30 cellular contexts compared by ENCODE assay signal in the genomic region with DNA sequence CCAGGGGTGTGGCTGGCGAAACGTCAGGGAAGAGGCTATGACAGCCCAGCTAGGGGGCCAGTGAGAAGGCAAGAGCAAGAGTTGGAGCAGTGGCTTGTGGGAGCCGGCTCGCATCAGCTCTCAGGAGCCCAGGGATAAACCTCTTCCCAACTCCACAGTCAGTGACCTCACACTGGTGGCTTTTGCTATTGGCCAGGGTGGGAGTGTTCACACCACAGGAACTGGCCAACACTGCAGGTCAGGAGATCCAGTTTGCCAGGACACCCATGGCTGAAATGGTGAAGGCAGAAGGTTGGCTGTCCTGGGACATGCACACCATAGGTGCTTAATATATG. TPM values are rescaled to one million over a fixed set of nuclear protein-coding genes. Genes with fewer than 3 reads are reported as not detected.
DNase-seq lines count a peak whose midpoint lies in the region; ATAC-seq and TF ChIP-seq lines count a peak whose summit lies in the region.
"Had no signal": no experiment of that assay in that cellular context is flagged by ENCODE, and none has a peak within 500 bp of the region (broad histone marks: within the 10 kb centered on the region; RNA-seq: fewer than 3 reads in every experiment).

No MANE protein-coding gene starts in this region.

- H3K9me3 Mint-ChIP-seq in glutamatergic neuron (ENCODE audit: unreplicated experiment): peaks cover 3% of the 10 kb centered on the region
- H3K9me3 Mint-ChIP-seq in activated CD4-positive, alpha-beta memory T cell treated with anti-CD3 and anti-CD28 coated beads for 36 hours: no peaks in the 10 kb centered on the region
- H3K9me3 Mint-ChIP-seq: activated CD8-positive, alpha-beta T cell treated with anti-CD3 and anti-CD28 coated beads for 36 hours; activated T-helper 2 cell treated with anti-CD3 and anti-CD28 coated beads, Interferon-gamma antibody, Interleukin-2, Interleukin-4, amounts not matched to agents 10 μg/mL and 5 μg/mL and 100 μg/mL, durations not matched to agents 14 hours and 24 hours and 36 hours; CD14-positive monocyte; HFFc6 had no signal

- H3K27me3 ChIP-seq in IMR-90 (ENCODE audit: control insufficient read depth, insufficient read depth, low read length) (peaks cover 1% of the 10 kb centered on the region; the same call in 1 of the 2 replicates), sigmoid colon (no peaks in the 10 kb centered on the region), thyroid gland (no peaks in the 10 kb centered on the region), upper lobe of left lung (no peaks in the 10 kb centered on the region)
- H3K27me3 ChIP-seq: ascending aorta, colonic mucosa, transverse colon had no signal

- no peak for TF ChIP-seq EP300 in sigmoid colon (IDR thresholded peaks at IDR 0.05)
- TF ChIP-seq EP300 in upper lobe of left lung (IDR thresholded peaks at IDR 0.05): no peak

- H3K18ac ChIP-seq in IMR-90 (ENCODE audit: low read depth, low read length): no peak overlapping the region

- H3K27ac ChIP-seq in IMR-90 (ENCODE audit: insufficient read depth, low read length) (no peak overlapping the region), sigmoid colon (no peak overlapping the region), thyroid gland (no peak overlapping the region), upper lobe of left lung (no peak overlapping the region)
- H3K27ac ChIP-seq: 22Rv1, ascending aorta, colonic mucosa, PC-9, prostate gland, transverse colon had no signal

- H2AK5ac ChIP-seq in IMR-90 (ENCODE audit: low read depth, low read length): no peak overlapping the region

- no peak overlapping the region for H2BK15ac ChIP-seq in IMR-90 (ENCODE audit: low read depth, low read length)

- H3K36me3 Mint-ChIP-seq in glutamatergic neuron (ENCODE audit: unreplicated experiment): no peaks in the 10 kb centered on the region
- no peaks in the 10 kb centered on the region for H3K36me3 Mint-ChIP-seq in activated CD4-positive, alpha-beta memory T cell treated with anti-CD3 and anti-CD28 coated beads for 36 hours
- H3K36me3 Mint-ChIP-seq: CD14-positive monocyte had no signal

- H3K4me3 ChIP-seq in IMR-90 (ENCODE audit: insufficient read depth, low read depth, low read length) (no peak overlapping the region), sigmoid colon (no peak overlapping the region), thyroid gland (replicated peaks in 1 of 3) (no peak overlapping the region), upper lobe of left lung (no peak overlapping the region)
- H3K4me3 ChIP-seq: ascending aorta, colonic mucosa, PC-9, prostate gland, transverse colon had no signal

- peak overlapping the region; percentile 72 for H2AK9ac ChIP-seq in IMR-90 (replicated peaks; ENCODE audit: low read depth, low read length, poor library complexity)

- H3K4me1 ChIP-seq in IMR-90 (ENCODE audit: control insufficient read depth, insufficient read depth, low read length): peaks cover 5% of the 10 kb centered on the region; the same call in 1 of the 2 replicates
- peaks cover 0 to 11% (median 9%) of the 10 kb centered on the region in 4 donors for H3K4me1 ChIP-seq in sigmoid colon
- peaks cover 12 to 14% of the 10 kb centered on the region in 2 donors for H3K4me1 ChIP-seq in thyroid gland
- peaks cover 0 to 11% (median 7%) of the 10 kb centered on the region in 4 donors for H3K4me1 ChIP-seq in upper lobe of left lung
- H3K4me1 ChIP-seq: ascending aorta, colonic mucosa, prostate gland had no signal

- H4K8ac ChIP-seq in IMR-90 (ENCODE audit: low read depth in 2 of 2, low read length in 2 of 2): no peak overlapping the region

- dilution Hi-C loops in IMR-90 (cut with HindIII; ENCODE audit: low sequenced_read_pairs, unreplicated experiment): no loop called here

- peaks cover 11% of the 10 kb centered on the region for H3K27me3 Mint-ChIP-seq in glutamatergic neuron (ENCODE audit: unreplicated experiment)
- no peaks in the 10 kb centered on the region for H3K27me3 Mint-ChIP-seq in activated CD4-positive, alpha-beta memory T cell treated with anti-CD3 and anti-CD28 coated beads for 36 hours
- H3K27me3 Mint-ChIP-seq: activated CD8-positive, alpha-beta T cell treated with anti-CD3 and anti-CD28 coated beads for 36 hours had no signal

- H3K9me1 ChIP-seq in IMR-90 (ENCODE audit: insufficient read depth, low read length): no peaks in the 10 kb centered on the region

- in situ Hi-C loops in IMR-90 (cut with MboI; ENCODE audit: low sequenced_read_pairs): loop anchor here (10.0 kb wide), 1 partner anchor 198 kb away; the partner anchor contains the start of gene ADAMTSL2

- no peak for TF ChIP-seq RAD21 in IMR-90 (IDR thresholded peaks at IDR 0.05; ENCODE audit: low read length)

- DNase-seq in DMS53 (lab: John Stamatoyannopoulos, UW): peak; percentile 35
- no peak for DNase-seq in DMS53 treated with DMSO at 0.1 percent for 48 hours (lab: John Stamatoyannopoulos, UW; ENCODE audit: unreplicated experiment)
- no peak for DNase-seq in IMR-90
- DNase-seq in glutamatergic neuron: peak; percentile 22
- DNase-seq in sigmoid colon: peak; percentile 35
- DNase-seq in thyroid gland: no peak
- no peak for DNase-seq in activated CD4-positive, alpha-beta memory T cell treated with anti-CD3 and anti-CD28 coated beads for 36 hours
- DNase-seq in upper lobe of left lung: no peak
- DNase-seq: activated CD4-positive, alpha-beta T cell treated with anti-CD3 and anti-CD28 coated beads for 1 hour; activated CD8-positive, alpha-beta T cell treated with anti-CD3 and anti-CD28 coated beads for 36 hours; colonic mucosa; DND-41; effector CD8-positive, alpha-beta T cell; HFFc6; left ventricle myocardium superior; NCI-H1417; NCI-H2081; NCI-H226; NCI-H526 treated with DMSO at 0.1 percent for 48 hours; PC-9; stimulated activated CD4-positive, alpha-beta T cell treated with anti-CD3 and anti-CD28 coated beads, Interleukin-12 subunit alpha, Interleukin-12 subunit beta, amount 100 ng/mL, for 4 hours; stimulated activated CD4-positive, alpha-beta T cell treated with anti-CD3 and anti-CD28 coated beads, Interleukin-4, amount 100 ng/mL, for 1 hour; transverse colon had no signal

- no peak for TF ChIP-seq POLR2A in IMR-90 (IDR thresholded peaks at IDR 0.05; ENCODE audit: low read depth, low read length)
- no peak for TF ChIP-seq POLR2A in sigmoid colon (IDR thresholded peaks at IDR 0.05)
- no peak for TF ChIP-seq POLR2A in thyroid gland (IDR thresholded peaks at IDR 0.05)
- TF ChIP-seq POLR2A in upper lobe of left lung (IDR thresholded peaks at IDR 0.05): no peak

- no peak overlapping the region for H2BK120ac ChIP-seq in IMR-90 (ENCODE audit: low read depth, low read length)

- H2BK5ac ChIP-seq in IMR-90 (ENCODE audit: low read depth, low read length, poor library complexity, severe bottlenecking): no peak overlapping the region

- H4K5ac ChIP-seq in IMR-90 (ENCODE audit: low read depth, low read length): no peak overlapping the region

- no TSS peak for BruUV-seq in IMR-90 (replicated peaks; lab: Mats Ljungman, UMichigan)

- no peaks in the 10 kb centered on the region for H4K20me1 ChIP-seq in IMR-90 (ENCODE audit: insufficient read depth, low read length)

- H3K4me3 Mint-ChIP-seq in glutamatergic neuron (ENCODE audit: unreplicated experiment): no peak overlapping the region
- H3K4me3 Mint-ChIP-seq in activated CD4-positive, alpha-beta memory T cell treated with anti-CD3 and anti-CD28 coated beads for 36 hours: no peak overlapping the region
- H3K4me3 Mint-ChIP-seq: activated CD8-positive, alpha-beta T cell treated with anti-CD3 and anti-CD28 coated beads for 36 hours; CD14-positive monocyte; HFFc6; T-helper 2 cell treated with Interferon-gamma antibody and Interleukin-4, amounts not matched to agents 5 μg/mL and 100 μg/mL, for 36 hours had no signal

- H3K36me3 ChIP-seq in IMR-90 (ENCODE audit: control insufficient read depth, insufficient read depth, low read length): no peaks in the 10 kb centered on the region
- H3K36me3 ChIP-seq in sigmoid colon: no peaks in the 10 kb centered on the region
- no peaks in the 10 kb centered on the region for H3K36me3 ChIP-seq in thyroid gland
- H3K36me3 ChIP-seq in upper lobe of left lung: no peaks in the 10 kb centered on the region
- H3K36me3 ChIP-seq: ascending aorta, colonic mucosa, prostate gland, transverse colon had no signal

- no CpG with 5 or more reads among the region's 4 CpGs for WGBS in IMR-90 (ENCODE audit: extremely low coverage in 2 of 2, insufficient read length in 1 of 2), 2 experiments
- WGBS in sigmoid colon, 2 donors: 67 to 80% methylated on average over 4 of the region's 4 CpGs
- 87 to 88% methylated on average over 4 of the region's 4 CpGs for WGBS in thyroid gland, 2 donors
- WGBS in upper lobe of left lung, 2 donors: 85 to 86% methylated on average over 4 of the region's 4 CpGs

- no peak overlapping the region for H4K91ac ChIP-seq in IMR-90 (ENCODE audit: insufficient read depth, low read depth, low read length)

- no peak overlapping the region for H3K27ac Mint-ChIP-seq in glutamatergic neuron (ENCODE audit: unreplicated experiment)
- no peak overlapping the region for H3K27ac Mint-ChIP-seq in activated CD4-positive, alpha-beta memory T cell treated with anti-CD3 and anti-CD28 coated beads for 36 hours
- H3K27ac Mint-ChIP-seq: activated CD8-positive, alpha-beta T cell treated with anti-CD3 and anti-CD28 coated beads for 36 hours; activated T-helper 2 cell treated with anti-CD3 and anti-CD28 coated beads, Interferon-gamma antibody, Interleukin-2, Interleukin-4, amounts not matched to agents 10 μg/mL and 5 μg/mL and 100 μg/mL, durations not matched to agents 14 hours and 24 hours and 36 hours; CD14-positive monocyte; HFFc6; T-helper 2 cell treated with Interferon-gamma antibody and Interleukin-4, amounts not matched to agents 5 μg/mL and 100 μg/mL, for 36 hours had no signal

- no peak overlapping the region for H3K4ac ChIP-seq in IMR-90 (ENCODE audit: low read depth, low read length)

- H3K23ac ChIP-seq in IMR-90 (ENCODE audit: low read depth, low read length): no peak overlapping the region

- no peak overlapping the region for H2BK20ac ChIP-seq in IMR-90 (ENCODE audit: low read depth, low read length)

- POLR2A ChIA-PET in IMR-90 (lab: Charles Lee; ENCODE audit: unreplicated experiment): no interaction called here
- POLR2A ChIA-PET in activated CD4-positive, alpha-beta memory T cell treated with anti-CD3 and anti-CD28 coated beads for 36 hours (lab: Charles Lee): no interaction called here

- no peak overlapping the region for H3K56ac ChIP-seq in IMR-90 (ENCODE audit: extremely low read depth, insufficient read depth, low read length)

- no peak overlapping the region for H3K4me2 ChIP-seq in IMR-90 (ENCODE audit: low read depth, low read length)
- H3K4me2 ChIP-seq: PC-9 had no signal

- H3K14ac ChIP-seq in IMR-90 (replicated peaks; ENCODE audit: low read depth, low read length): no peak overlapping the region

- H3K9me3 ChIP-seq in IMR-90 (ENCODE audit: control insufficient read depth, insufficient read depth, low read length) (no peaks in the 10 kb centered on the region), sigmoid colon (no peaks in the 10 kb centered on the region), thyroid gland (no peaks in the 10 kb centered on the region), upper lobe of left lung (no peaks in the 10 kb centered on the region)
- H3K9me3 ChIP-seq: ascending aorta, colonic mucosa, prostate gland, transverse colon had no signal

- intact Hi-C loops in IMR-90 (cut with micrococcal nuclease) (no loop called here), sigmoid colon (cut with DNase I) (loop anchor here (10.0 kb wide), 1 partner anchor 318 kb away; the partner anchor contains the start of gene REXO4), thyroid gland (cut with DNase I) (no loop called here)
- intact Hi-C loops in activated CD4-positive, alpha-beta memory T cell treated with anti-CD3 and anti-CD28 coated beads for 36 hours (cut with micrococcal nuclease): no loop called here

- CTCF ChIA-PET in IMR-90 (lab: Yijun Ruan, JAX): interaction anchor here (1.3 kb wide), 1 partner anchor 10 kb away, joined by 3 read pairs; no protein-coding TSS in a partner anchor
- CTCF ChIA-PET in activated CD4-positive, alpha-beta memory T cell treated with anti-CD3 and anti-CD28 coated beads for 36 hours (lab: Charles Lee): interaction anchor here (1.5 to 1.6 kb wide), 2 partner anchors 9 to 143 kb away, joined by 3 to 4 read pairs; no protein-coding TSS in a partner anchor

- no peak overlapping the region for H3K9ac ChIP-seq in IMR-90 (ENCODE audit: low read depth, low read length)

- H3K79me1 ChIP-seq in IMR-90 (ENCODE audit: low read depth in 1 of 2, low read length in 2 of 2): no peaks in the 10 kb centered on the region

- TF ChIP-seq CTCF in IMR-90 (conservative IDR thresholded peaks at IDR 0.05; ENCODE audit: low read depth, low read length): no peak
- TF ChIP-seq CTCF in glutamatergic neuron (IDR thresholded peaks at IDR 0.05; ENCODE audit: partially characterized antibody, unreplicated experiment): no peak
- no peak for TF ChIP-seq CTCF in sigmoid colon (IDR thresholded peaks at IDR 0.05)
- no peak for TF ChIP-seq CTCF in thyroid gland (IDR thresholded peaks at IDR 0.05)
- TF ChIP-seq CTCF in upper lobe of left lung (IDR thresholded peaks at IDR 0.05): no peak

- H3K4me1 Mint-ChIP-seq in glutamatergic neuron (ENCODE audit: low read depth, unreplicated experiment): peaks cover 12% of the 10 kb centered on the region
- H3K4me1 Mint-ChIP-seq in activated CD4-positive, alpha-beta memory T cell treated with anti-CD3 and anti-CD28 coated beads for 36 hours (ENCODE audit: low read depth): peaks cover 3% of the 10 kb centered on the region

- H2AFZ ChIP-seq in IMR-90 (replicated peaks; ENCODE audit: low read length, poor library complexity): no peak overlapping the region
- H2AFZ ChIP-seq: PC-9 had no signal

- ATAC-seq in IMR-90 (ENCODE audit: low read depth): no peak
- ATAC-seq in upper lobe of left lung (ENCODE audit: low FRiP score in 2 of 2): no peak
- ATAC-seq: activated CD8-positive, alpha-beta T cell treated with anti-CD3 and anti-CD28 coated beads for 36 hours; left ventricle myocardium superior; sciatic nerve had no signal

RNA-seq across cellular contexts. Expression of gene SARDH, which starts 5.1 kb away (rescaled TPM):
- total RNA-seq in IMR-90 (2012; rRNA removed) (4.7 and 5.0 TPM in 2 replicates), glutamatergic neuron (ENCODE audit: unreplicated experiment) (2.0 TPM), sigmoid colon (1 to 10 TPM in 3 of 4 donors, under 1 TPM in 1; 0.49 to 3.0 (median 2.4) TPM), thyroid gland (1 to 10 TPM in 3 of 4 donors, not detected in 1; 2.2 to 6.2 (median 3.3) TPM), upper lobe of left lung (10 to 100 TPM in 2 of 6 donors, 1 to 10 TPM in 3, under 1 TPM in 1; 0.79 to 37.7 (median 4.2) TPM)
- polyA plus RNA-seq in IMR-90 (2012; rRNA removed) (7.5 and 8.5 TPM in 2 replicates), sigmoid colon (1 to 10 TPM in 1 of 3 donors, under 1 TPM in 1, not detected in 1; 0.60 to 2.1 TPM)
- polyA plus RNA-seq in IMR-90 (2012; cell fraction: cytosol; rRNA removed): 5.0 and 8.3 TPM in 2 replicates
- polyA plus RNA-seq in IMR-90 (2012; cell fraction: nucleus; rRNA removed; ENCODE audit: low replicate concordance): 9.2 and 23.8 TPM in 2 replicates
- 1 to 10 TPM; 6.5 to 6.6 TPM for total RNA-seq in activated CD4-positive, alpha-beta memory T cell treated with anti-CD3 and anti-CD28 coated beads for 36 hours
- polyA plus RNA-seq: CD14-positive monocyte had no signal

Comparison
In these comparisons a context has a peak if more than half of its experiments do, and no peak if none do; other contexts are left out.
1. DNase-seq: peak in DMS53 (single experiment), glutamatergic neuron (single experiment) and sigmoid colon (single experiment); none in DMS53 treated with DMSO at 0.1 percent for 48 hours (single experiment), IMR-90 (single experiment), thyroid gland (0 of 2), activated CD4-positive, alpha-beta memory T cell treated with anti-CD3 and anti-CD28 coated beads for 36 hours (single experiment) and upper lobe of left lung (0 of 2).